In the genomic region with DNA sequence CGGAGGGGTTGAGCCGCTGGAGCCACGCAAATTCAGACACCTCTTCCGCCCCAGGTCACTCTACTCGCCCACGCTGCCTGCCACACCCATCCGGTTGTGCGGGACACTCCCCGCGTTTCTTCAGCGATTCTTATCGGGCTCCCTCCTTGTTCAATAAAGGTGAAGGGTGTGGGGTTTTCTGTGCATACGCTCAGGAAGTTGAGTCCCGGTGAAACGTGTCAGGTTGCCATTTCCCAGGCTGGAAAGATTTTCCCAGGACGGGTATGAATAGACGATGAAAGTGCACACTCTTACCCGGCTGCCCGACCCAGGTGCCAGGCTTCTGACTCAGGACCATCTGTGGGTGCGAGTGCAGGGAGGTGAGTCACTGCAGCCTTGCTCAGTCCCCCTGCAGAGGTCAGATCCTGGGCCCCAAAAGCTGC, we compare ENCODE assay signal across 14 cellular contexts. TPM values are rescaled to one million over a fixed set of nuclear protein-coding genes. Genes with fewer than 3 reads are reported as not detected.
DNase-seq lines count a peak whose midpoint lies in the region; ATAC-seq, FAIRE-seq and TF ChIP-seq lines count a peak whose summit lies in the region.
"Had no signal": no experiment of that assay in that cellular context is flagged by ENCODE, and none has a peak within 500 bp of the region (broad histone marks: within the 10 kb centered on the region; RNA-seq: fewer than 3 reads in every experiment).

No MANE protein-coding gene starts in this region.

- H2AFZ ChIP-seq in ACC112 (ENCODE audit: low read length, unreplicated experiment) = no peak overlapping the region

- ATAC-seq in left colon (peak; percentile 74), GM21360 (IDR thresholded peaks at IDR 0.05; ENCODE audit: unreplicated experiment) (no peak), sciatic nerve (no peak), HG03520 (IDR thresholded peaks at IDR 0.05; ENCODE audit: unreplicated experiment) (no peak)

- peak overlapping the region; percentile 19 for H3K4me3 Mint-ChIP-seq in activated T-helper 1 cell treated with anti-CD3 and anti-CD28 coated beads, Interleukin-12 subunit alpha, Interleukin-12 subunit beta, Interleukin-2, Interleukin-4 antibody, amounts not matched to agents 30 ng/mL and 10 ng/mL and 1 ng/mL, durations not matched to agents 14 hours and 24 hours and 36 hours
- H3K4me3 Mint-ChIP-seq: activated naive CD4-positive, alpha-beta T cell treated with anti-CD3 and anti-CD28 coated beads for 36 hours had no signal

- no peak for DNase-seq in H54 (ENCODE audit: insufficient read length, low spot score)
- DNase-seq in activated T-helper 1 cell treated with anti-CD3 and anti-CD28 coated beads, Interleukin-12 subunit alpha, Interleukin-12 subunit beta, Interleukin-2, Interleukin-4 antibody, amounts not matched to agents 30 ng/mL and 10 ng/mL and 1 ng/mL, durations not matched to agents 14 hours and 24 hours and 36 hours (ENCODE audit: low spot score) = no peak
- peak in 1 of 2 donors; percentile 51 for DNase-seq in left colon
- no peak for DNase-seq in DMS114 treated with DMSO at 0.1 percent for 48 hours (lab: John Stamatoyannopoulos, UW; ENCODE audit: unreplicated experiment)
- DNase-seq in sciatic nerve (ENCODE audit: low spot score) = no peak
- DNase-seq: activated naive CD4-positive, alpha-beta T cell treated with anti-CD3 and anti-CD28 coated beads for 36 hours; effector CD8-positive, alpha-beta T cell had no signal

- H3K27ac ChIP-seq in ACC112 (ENCODE audit: low read depth, low read length) = peak overlapping the region; percentile 44; the same call in 1 of the 2 replicates
- H3K27ac ChIP-seq: HL-60 had no signal

- intact Hi-C loops in activated T-helper 1 cell treated with anti-CD3 and anti-CD28 coated beads, Interleukin-12 subunit alpha, Interleukin-12 subunit beta, Interleukin-2, Interleukin-4 antibody, amounts not matched to agents 30 ng/mL and 10 ng/mL and 1 ng/mL, durations not matched to agents 14 hours and 24 hours and 36 hours (cut with micrococcal nuclease) = loop anchor here (10.0 kb wide), 1 partner anchor 482 kb away; no protein-coding TSS in a partner anchor
- intact Hi-C loops in left colon (cut with DNase I, micrococcal nuclease) = no loop called here
- intact Hi-C loops in sciatic nerve (cut with DNase I) = no loop called here

- no peak overlapping the region for H3K4me3 ChIP-seq in ACC112 (ENCODE audit: low read depth, low read length)

- H3K27me3 Mint-ChIP-seq in activated T-helper 1 cell treated with anti-CD3 and anti-CD28 coated beads, Interleukin-12 subunit alpha, Interleukin-12 subunit beta, Interleukin-2, Interleukin-4 antibody, amounts not matched to agents 30 ng/mL and 10 ng/mL and 1 ng/mL, durations not matched to agents 14 hours and 24 hours and 36 hours (ENCODE audit: insufficient read depth) = no peaks in the 10 kb centered on the region

- no peak for TF ChIP-seq POLR2A in H54 (IDR thresholded peaks at IDR 0.05; ENCODE audit: low read depth, low read length)

- peaks cover 86% of the 10 kb centered on the region for H3K4me1 Mint-ChIP-seq in activated T-helper 1 cell treated with anti-CD3 and anti-CD28 coated beads, Interleukin-12 subunit alpha, Interleukin-12 subunit beta, Interleukin-2, Interleukin-4 antibody, amounts not matched to agents 30 ng/mL and 10 ng/mL and 1 ng/mL, durations not matched to agents 14 hours and 24 hours and 36 hours (ENCODE audit: low read depth)

- H3K36me3 Mint-ChIP-seq in activated T-helper 1 cell treated with anti-CD3 and anti-CD28 coated beads, Interleukin-12 subunit alpha, Interleukin-12 subunit beta, Interleukin-2, Interleukin-4 antibody, amounts not matched to agents 30 ng/mL and 10 ng/mL and 1 ng/mL, durations not matched to agents 14 hours and 24 hours and 36 hours (ENCODE audit: low read depth) = peaks cover 16% of the 10 kb centered on the region

- no peaks in the 10 kb centered on the region for H3K79me2 ChIP-seq in ACC112 (ENCODE audit: control insufficient read depth, insufficient read depth, low read length, unreplicated experiment)

- no peaks in the 10 kb centered on the region for H3K36me3 ChIP-seq in ACC112 (ENCODE audit: insufficient read depth, low read length)

- H3K27ac Mint-ChIP-seq in activated T-helper 1 cell treated with anti-CD3 and anti-CD28 coated beads, Interleukin-12 subunit alpha, Interleukin-12 subunit beta, Interleukin-2, Interleukin-4 antibody, amounts not matched to agents 30 ng/mL and 10 ng/mL and 1 ng/mL, durations not matched to agents 14 hours and 24 hours and 36 hours = peak overlapping the region; percentile 63

- H3K4me1 ChIP-seq in ACC112 (ENCODE audit: control insufficient read depth, insufficient read depth, low read length, unreplicated experiment) = peaks cover 31% of the 10 kb centered on the region

- no peaks in the 10 kb centered on the region for H3K27me3 ChIP-seq in ACC112 (ENCODE audit: insufficient read depth, low read length)

- FAIRE-seq in H54 (lab: Jason Lieb, UNC) = peak; percentile 38
- FAIRE-seq: D721Med, GM18507, islet of Langerhans had no signal

- peaks cover 7% of the 10 kb centered on the region for H3K9me3 Mint-ChIP-seq in activated T-helper 1 cell treated with anti-CD3 and anti-CD28 coated beads, Interleukin-12 subunit alpha, Interleukin-12 subunit beta, Interleukin-2, Interleukin-4 antibody, amounts not matched to agents 30 ng/mL and 10 ng/mL and 1 ng/mL, durations not matched to agents 14 hours and 24 hours and 36 hours

RNA-seq across cellular contexts. Expression of a gene that starts 22.0 kb away (rescaled TPM):
- 110 and 113 TPM in 2 replicates for total RNA-seq in activated T-helper 1 cell treated with anti-CD3 and anti-CD28 coated beads, Interleukin-12 subunit alpha, Interleukin-12 subunit beta, Interleukin-2, Interleukin-4 antibody, amounts not matched to agents 30 ng/mL and 10 ng/mL and 1 ng/mL, durations not matched to agents 14 hours and 24 hours and 36 hours
- total RNA-seq in left colon (100 to 1,000 TPM; 359 to 434 TPM), sciatic nerve (273 TPM)
